8 cellular contexts compared by ENCODE assay signal in genomic region chr12:47773062-47773857, GRCh38. TPM values are rescaled to one million over a fixed set of nuclear protein-coding genes. Genes with fewer than 3 reads are reported as not detected.
A peak's percentile ranks its signal among the peaks of the same experiment; 100 is the strongest.
DNase-seq lines count a peak whose midpoint lies in the region; ATAC-seq and TF ChIP-seq lines count a peak whose summit lies in the region.

Gene SLC48A1, plus strand, starts transcription at chr12:47773238. Its CDS starts 67 bp downstream, at chr12:47773305.

- no peaks in the 10 kb centered on the region for H3K27me3 ChIP-seq in RWPE2 (ENCODE audit: insufficient read depth, poor library complexity, severe bottlenecking)
- H3K27me3 ChIP-seq in thoracic aorta (replicated peaks; ENCODE audit: insufficient read depth), result no peaks in the 10 kb centered on the region

- CTCF ChIA-PET in Calu3 (lab: Charles Lee), result interaction anchor here (0.9 to 1.1 kb wide), 4 partner anchors 16 to 65 kb away, joined by 3 to 4 read pairs (median 4); no protein-coding TSS in a partner anchor
- CTCF ChIA-PET in activated naive CD4-positive, alpha-beta T cell treated with anti-CD3 and anti-CD28 coated beads, Interleukin-2, amount 10 ng/mL, durations not matched to agents 7 days and 5 days (lab: Charles Lee), result interaction anchor here (1.0 to 19.0 kb wide), 7 partner anchors 9 to 64 kb away, joined by 3 to 597 read pairs (median 8); no protein-coding TSS in a partner anchor

- peak; percentile 81 for DNase-seq in Calu3
- DNase-seq in HK-2 (ENCODE audit: unreplicated experiment), result peak; percentile 71
- no peak for DNase-seq in RWPE2 (ENCODE audit: low spot score)
- DNase-seq in activated naive CD4-positive, alpha-beta T cell treated with anti-CD3 and anti-CD28 coated beads, Interleukin-2, amount 10 ng/mL, durations not matched to agents 7 days and 5 days, result peak; percentile 78
- peak; percentile 73 for DNase-seq in glomerular visceral epithelial cell (ENCODE audit: extremely low spot score)
- peak; percentile 90 for DNase-seq in osteocyte (ENCODE audit: extremely low spot score, unreplicated experiment)
- no peak for DNase-seq in thoracic aorta (ENCODE audit: low spot score)

- H3K9me3 Mint-ChIP-seq in Calu3 (ENCODE audit: low read depth, unreplicated experiment) (no peaks in the 10 kb centered on the region), osteocyte (ENCODE audit: unreplicated experiment) (no peaks in the 10 kb centered on the region)
- H3K9me3 Mint-ChIP-seq in activated naive CD4-positive, alpha-beta T cell treated with anti-CD3 and anti-CD28 coated beads, Interleukin-2, amount 10 ng/mL, durations not matched to agents 7 days and 5 days, result no peaks in the 10 kb centered on the region

- H3K36me3 ChIP-seq in RWPE2 (ENCODE audit: low read depth), result no peaks in the 10 kb centered on the region
- H3K36me3 ChIP-seq in thoracic aorta, result no peaks in the 10 kb centered on the region

- H3K4me1 ChIP-seq in RWPE2 (ENCODE audit: insufficient read depth, poor library complexity, severe bottlenecking), result peaks cover 29% of the 10 kb centered on the region
- peaks cover 45 to 53% of the 10 kb centered on the region in 2 donors for H3K4me1 ChIP-seq in thoracic aorta (ENCODE audit: control insufficient read depth in 1 of 2, low read depth in 2 of 2)

- H3K4me1 Mint-ChIP-seq in Calu3 (ENCODE audit: low read depth, unreplicated experiment) (peaks cover 9% of the 10 kb centered on the region), osteocyte (ENCODE audit: unreplicated experiment) (peaks cover 34% of the 10 kb centered on the region)
- H3K4me1 Mint-ChIP-seq in activated naive CD4-positive, alpha-beta T cell treated with anti-CD3 and anti-CD28 coated beads, Interleukin-2, amount 10 ng/mL, durations not matched to agents 7 days and 5 days, result peaks cover 46% of the 10 kb centered on the region

- no peaks in the 10 kb centered on the region for H3K9me3 ChIP-seq in RWPE2 (ENCODE audit: severe bottlenecking)
- H3K9me3 ChIP-seq in thoracic aorta, result no peaks in the 10 kb centered on the region

- H3K27ac Mint-ChIP-seq in Calu3 (ENCODE audit: unreplicated experiment), result peak within 1 kb of the TSS; percentile 37
- peak within 1 kb of the TSS; percentile 88 for H3K27ac Mint-ChIP-seq in activated naive CD4-positive, alpha-beta T cell treated with anti-CD3 and anti-CD28 coated beads, Interleukin-2, amount 10 ng/mL, durations not matched to agents 7 days and 5 days
- H3K27ac Mint-ChIP-seq in osteocyte (ENCODE audit: unreplicated experiment), result peak within 1 kb of the TSS; percentile 32

- TF ChIP-seq CTCF in Calu3 (IDR thresholded peaks at IDR 0.05; ENCODE audit: unreplicated experiment) (peak; percentile 9), RWPE2 (IDR thresholded peaks at IDR 0.05; ENCODE audit: poor library complexity, severe bottlenecking) (peak; percentile 88), osteocyte (IDR thresholded peaks at IDR 0.05) (peak; percentile 43), thoracic aorta (IDR thresholded peaks at IDR 0.05) (no peak)

- H3K27ac ChIP-seq in RWPE2 (ENCODE audit: poor library complexity, severe bottlenecking) (peak within 1 kb of the TSS; percentile 14), thoracic aorta (peak within 1 kb of the TSS; percentile 74 to 81)

- peaks cover 23% of the 10 kb centered on the region for H3K36me3 Mint-ChIP-seq in Calu3 (ENCODE audit: insufficient read depth, unreplicated experiment)
- H3K36me3 Mint-ChIP-seq in activated naive CD4-positive, alpha-beta T cell treated with anti-CD3 and anti-CD28 coated beads, Interleukin-2, amount 10 ng/mL, durations not matched to agents 7 days and 5 days, result no peaks in the 10 kb centered on the region
- no peaks in the 10 kb centered on the region for H3K36me3 Mint-ChIP-seq in osteocyte (ENCODE audit: unreplicated experiment)

- H3K27me3 Mint-ChIP-seq in Calu3 (ENCODE audit: unreplicated experiment), result no peaks in the 10 kb centered on the region
- H3K27me3 Mint-ChIP-seq in activated naive CD4-positive, alpha-beta T cell treated with anti-CD3 and anti-CD28 coated beads, Interleukin-2, amount 10 ng/mL, durations not matched to agents 7 days and 5 days, result peaks cover 5% of the 10 kb centered on the region
- H3K27me3 Mint-ChIP-seq in osteocyte (ENCODE audit: unreplicated experiment), result no peaks in the 10 kb centered on the region

- no TSS peak for BruUV-seq in Calu3 (replicated peaks; lab: Mats Ljungman, UMichigan)

- H3K4me3 ChIP-seq in RWPE2 (ENCODE audit: severe bottlenecking) (peak within 1 kb of the TSS; percentile 88), thoracic aorta (peak within 1 kb of the TSS; percentile 95)

- peak; percentile 89 for ATAC-seq in GM19455 (IDR thresholded peaks at IDR 0.05; ENCODE audit: unreplicated experiment)
- ATAC-seq in RWPE2 (ENCODE audit: low read depth), result peak; percentile 62
- ATAC-seq in thoracic aorta (ENCODE audit: insufficient number of reproducible peaks, low FRiP score, low read depth), result peak; percentile 37

- H3K4me3 Mint-ChIP-seq in Calu3 (ENCODE audit: low read depth, unreplicated experiment), result peak within 1 kb of the TSS; percentile 86
- peak within 1 kb of the TSS; percentile 91 for H3K4me3 Mint-ChIP-seq in activated naive CD4-positive, alpha-beta T cell treated with anti-CD3 and anti-CD28 coated beads, Interleukin-2, amount 10 ng/mL, durations not matched to agents 7 days and 5 days
- H3K4me3 Mint-ChIP-seq in osteocyte (ENCODE audit: unreplicated experiment), result peak within 1 kb of the TSS; percentile 84

- intact Hi-C loops in Calu3 (cut with micrococcal nuclease; ENCODE audit: unreplicated experiment), result no loop called here

RNA-seq across cellular contexts. Expression of gene SLC48A1, which starts in this region (rescaled TPM):
- total RNA-seq in Calu3 (2022) (17.0 and 17.2 TPM in 2 replicates), osteocyte (21.2 and 21.6 TPM in 2 replicates), thoracic aorta (100 to 1,000 TPM in 1 of 2 donors, 10 to 100 TPM in 1; 60.5 to 107 TPM)

Comparison
In these comparisons a context has a peak if more than half of its experiments do, and no peak if none do; other contexts are left out.
1. DNase-seq: peak in Calu3 (single experiment), HK-2 (single experiment), activated naive CD4-positive, alpha-beta T cell treated with anti-CD3 and anti-CD28 coated beads, Interleukin-2, amount 10 ng/mL, durations not matched to agents 7 days and 5 days (single experiment), glomerular visceral epithelial cell (single experiment) and osteocyte (single experiment); none in RWPE2 (single experiment) and thoracic aorta (single experiment).
2. H3K27ac Mint-ChIP-seq: peak in every context shown above with its lines; median percentile 88 in activated naive CD4-positive, alpha-beta T cell treated with anti-CD3 and anti-CD28 coated beads, Interleukin-2, amount 10 ng/mL, durations not matched to agents 7 days and 5 days; 37 in Calu3; 32 in osteocyte.
3. ATAC-seq: peak in every context shown above with its lines; median percentile 89 in GM19455; 62 in RWPE2; 37 in thoracic aorta.
4. Peak in every context shown above with its lines, with median percentiles within 50 percentile points of each other: H3K4me3 Mint-ChIP-seq.